12 cellular contexts compared by ENCODE assay signal in the genomic region with DNA sequence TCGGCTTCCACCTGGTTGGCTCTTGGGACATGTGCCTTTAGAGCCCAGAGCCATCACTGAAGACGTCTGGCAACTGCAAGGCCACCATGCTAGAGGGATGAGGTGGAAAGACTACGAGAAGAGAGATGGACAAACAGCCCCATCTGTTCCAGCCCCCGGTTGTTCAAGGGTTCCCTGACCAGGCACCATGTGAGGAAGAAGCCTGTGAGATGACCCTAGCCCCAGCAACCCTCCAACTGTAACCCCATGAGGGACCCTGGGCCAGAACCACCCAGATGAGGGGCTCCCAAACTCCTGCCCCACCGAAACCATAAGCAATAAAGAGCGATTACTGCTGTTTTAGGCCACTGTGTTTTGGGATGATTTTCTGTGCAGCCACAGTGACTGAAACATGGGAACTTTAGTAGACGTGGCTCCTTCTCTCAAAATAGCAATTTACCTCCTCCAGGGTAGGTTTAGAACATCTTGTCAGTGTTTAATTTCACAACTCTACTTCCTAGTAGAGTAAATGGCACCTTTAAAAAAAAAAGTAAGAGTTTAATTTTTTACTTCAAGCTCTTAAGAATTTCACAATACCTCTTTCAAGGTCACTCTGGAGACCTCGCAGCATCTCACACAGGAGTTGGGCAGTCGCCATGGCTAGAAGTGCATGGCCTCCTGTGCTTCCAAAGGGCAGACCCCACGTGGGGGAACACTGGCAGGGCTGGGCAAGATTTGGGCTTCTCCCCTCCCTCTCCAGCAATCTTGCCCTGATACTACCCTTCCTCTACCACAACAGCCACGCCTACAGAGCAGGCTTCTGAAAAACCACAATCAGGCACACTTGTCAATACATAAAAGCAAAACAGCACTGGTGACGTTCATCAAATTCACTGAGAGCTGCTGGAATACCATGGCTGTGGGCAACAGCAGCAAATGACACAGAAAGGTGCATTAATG. TPM values are rescaled to one million over a fixed set of nuclear protein-coding genes. Genes with fewer than 3 reads are reported as not detected.
DNase-seq lines count a peak whose midpoint lies in the region; ATAC-seq, FAIRE-seq and TF ChIP-seq lines count a peak whose summit lies in the region.
"Had no signal": no experiment of that assay in that cellular context is flagged by ENCODE, and none has a peak within 500 bp of the region (broad histone marks: within the 10 kb centered on the region; RNA-seq: fewer than 3 reads in every experiment).

No MANE protein-coding gene starts in this region.

- H3K27ac ChIP-seq in HepG2 (ENCODE audit: extremely low read length, insufficient read depth, low read length) (no peak overlapping the region), esophagus squamous epithelium (peak overlapping the region in 2 of 4 donors; percentile 5 to 7)
- H3K27ac ChIP-seq: A549 had no signal

- H4K20me1 ChIP-seq in HepG2 (ENCODE audit: insufficient read depth, low read length): no peaks in the 10 kb centered on the region

- no peaks in the 10 kb centered on the region for H3K4me1 ChIP-seq in HepG2 (ENCODE audit: insufficient read depth, low read length)
- H3K4me1 ChIP-seq in esophagus squamous epithelium: no peaks in the 10 kb centered on the region

- H3K36me3 ChIP-seq in HepG2 (replicated peaks in 1 of 2; ENCODE audit: control insufficient read depth in 1 of 2, insufficient read depth in 2 of 2, low read length in 2 of 2) (no peaks in the 10 kb centered on the region), esophagus squamous epithelium (no peaks in the 10 kb centered on the region)

- peaks cover 0 to 11% of the 10 kb centered on the region in 2 experiments; a peak in 1 of 5 replicates for H3K27me3 ChIP-seq in HepG2 (ENCODE audit: control insufficient read depth in 1 of 2, insufficient read depth in 2 of 2, low read length in 2 of 2)
- H3K27me3 ChIP-seq in esophagus squamous epithelium: peaks cover 0 to 6% (median 0%) of the 10 kb centered on the region in 4 donors

- FAIRE-seq in HepG2 (lab: Jason Lieb, UNC): no peak
- FAIRE-seq: A549, colon had no signal

- H3K4me3 ChIP-seq in HepG2 (replicated peaks in 1 of 3; ENCODE audit: insufficient read depth in 1 of 3, low read depth in 2 of 3, low read length in 3 of 3) (no peak overlapping the region), esophagus squamous epithelium (no peak overlapping the region)
- H3K4me3 ChIP-seq: A549 had no signal

- DNase-seq in NCI-H510A (lab: John Stamatoyannopoulos, UW) (peak; percentile 17), NCI-H510A treated with DMSO at 0.1 percent for 48 hours (lab: John Stamatoyannopoulos, UW) (no peak), activated T-helper 1 cell treated with Interleukin-2 at 50 U/mL for 16 hours (ENCODE audit: low read depth) (peak; percentile 53), HepG2 (ENCODE audit: low spot score) (no peak), superior temporal gyrus (ENCODE audit: extremely low spot score) (peak; percentile 20), esophagus squamous epithelium (lab: John Stamatoyannopoulos, UW) (no peak)
- DNase-seq: HFFc6, T1000 had no signal

- in situ Hi-C loops in HepG2 (cut with HindIII; ENCODE audit: extremely low pct_ligation_motif_present, low pct_unique_long_range_greater_than_20kb): no loop called here

- TF ChIP-seq RAD21 in HepG2 (CRISPR knock-in tag; IDR thresholded peaks at IDR 0.05): no peak

- TF ChIP-seq EP300 in HepG2 (IDR thresholded peaks at IDR 0.05; ENCODE audit: low read depth in 2 of 2, low read length in 2 of 2) (no peak), HepG2 (CRISPR knock-in tag; IDR thresholded peaks at IDR 0.05; ENCODE audit: borderline replicate concordance) (no peak)

- TF ChIP-seq POLR2A in HepG2 (IDR thresholded peaks at IDR 0.05; ENCODE audit: insufficient read depth in 1 of 2, low read depth in 2 of 2, low read length in 2 of 2) (no peak), esophagus squamous epithelium (IDR thresholded peaks at IDR 0.05) (no peak)

- ATAC-seq in HepG2 (no peak), HG03045 (IDR thresholded peaks at IDR 0.05; ENCODE audit: unreplicated experiment) (no peak), HG03565 (IDR thresholded peaks at IDR 0.05; ENCODE audit: unreplicated experiment) (no peak)
- ATAC-seq: A549 had no signal

- BruUV-seq in HepG2 (replicated peaks; lab: Mats Ljungman, UMichigan): no TSS peak

- POLR2A ChIA-PET in HepG2 (lab: Yijun Ruan, JAX): no interaction called here

- H3K4me2 ChIP-seq in HepG2 (ENCODE audit: low read depth, low read length): no peak overlapping the region
- H3K4me2 ChIP-seq: A549 had no signal

- H3K79me2 ChIP-seq in HepG2 (ENCODE audit: insufficient read depth, low read length): no peaks in the 10 kb centered on the region

- intact Hi-C loops in HepG2 (cut with micrococcal nuclease; ENCODE audit: unreplicated experiment): no loop called here
- intact Hi-C loops in esophagus squamous epithelium (cut with DNase I): no loop called here

- H3K9ac ChIP-seq in HepG2 (ENCODE audit: insufficient read depth, low read depth, low read length): no peak overlapping the region

- no peak for TF ChIP-seq CTCF in HepG2 (CRISPR knock-in tag; IDR thresholded peaks at IDR 0.05)
- TF ChIP-seq CTCF in esophagus squamous epithelium (IDR thresholded peaks at IDR 0.05): no peak

- H3K9me3 ChIP-seq in HepG2 (ENCODE audit: low read length) (no peaks in the 10 kb centered on the region), esophagus squamous epithelium (no peaks in the 10 kb centered on the region)
- H3K9me3 ChIP-seq: A549 had no signal

- 22% methylated on average over 12 of the region's 12 CpGs for WGBS in HepG2 (ENCODE audit: low lambda C conversion rate)
- 50 to 67% methylated on average over 9 to 10 of the region's 12 CpGs for WGBS in esophagus squamous epithelium, 2 donors

- no peak overlapping the region for H2AFZ ChIP-seq in HepG2 (ENCODE audit: low read length)

- CTCF ChIA-PET in HepG2 (lab: Yijun Ruan, JAX; ENCODE audit: low intra/inter-chr PET ratio, low total read pairs): no interaction called here

TF ChIP-seq in HepG2, 621 proteins besides CTCF, POLR2A, EP300 and RAD21:
- TF ChIP-seq, protein P1, sequence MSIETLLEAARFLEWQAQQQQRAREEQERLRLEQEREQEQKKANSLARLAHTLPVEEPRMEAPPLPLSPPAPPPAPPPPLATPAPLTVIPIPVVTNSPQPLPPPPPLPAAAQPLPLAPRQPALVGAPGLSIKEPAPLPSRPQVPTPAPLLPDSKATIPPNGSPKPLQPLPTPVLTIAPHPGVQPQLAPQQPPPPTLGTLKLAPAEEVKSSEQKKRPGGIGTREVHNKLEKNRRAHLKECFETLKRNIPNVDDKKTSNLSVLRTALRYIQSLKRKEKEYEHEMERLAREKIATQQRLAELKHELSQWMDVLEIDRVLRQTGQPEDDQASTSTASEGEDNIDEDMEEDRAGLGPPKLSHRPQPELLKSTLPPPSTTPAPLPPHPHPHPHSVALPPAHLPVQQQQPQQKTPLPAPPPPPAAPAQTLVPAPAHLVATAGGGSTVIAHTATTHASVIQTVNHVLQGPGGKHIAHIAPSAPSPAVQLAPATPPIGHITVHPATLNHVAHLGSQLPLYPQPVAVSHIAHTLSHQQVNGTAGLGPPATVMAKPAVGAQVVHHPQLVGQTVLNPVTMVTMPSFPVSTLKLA (IDR thresholded peaks at IDR 0.05): peak; percentile 23; the same call in 1 of the 2 replicates
- TF ChIP-seq, protein P2, sequence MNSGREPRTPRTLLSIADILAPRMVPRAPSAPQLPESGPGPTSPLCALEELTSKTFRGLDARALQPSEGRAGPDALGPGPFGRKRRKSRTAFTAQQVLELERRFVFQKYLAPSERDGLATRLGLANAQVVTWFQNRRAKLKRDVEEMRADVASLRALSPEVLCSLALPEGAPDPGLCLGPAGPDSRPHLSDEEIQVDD (CRISPR knock-in tag; IDR thresholded peaks at IDR 0.05; ENCODE audit: borderline replicate concordance): no peak

RNA-seq across cellular contexts. Expression of gene TMEM163, which starts 48.8 kb away (rescaled TPM):
- total RNA-seq in HepG2 (2016; rRNA removed; fragmentation: Illumina TruSeq; extraction: Trizol): not detected in 2 replicates
- not detected in 2 replicates for total RNA-seq in HepG2 (2016; cell fraction: cytosol; rRNA removed; fragmentation: Illumina TruSeq; extraction: Trizol; ENCODE audit: low read depth)
- total RNA-seq in HepG2 (2016; cell fraction: insoluble cytoplasmic fraction; rRNA removed; fragmentation: Illumina TruSeq; extraction: Trizol): not detected in 2 replicates
- not detected in 2 replicates for total RNA-seq in HepG2 (2016; cell fraction: membrane; rRNA removed; fragmentation: Illumina TruSeq; extraction: Trizol)
- total RNA-seq in HepG2 (2016; cell fraction: nucleus; rRNA removed; fragmentation: Illumina TruSeq; extraction: Trizol): not detected in 2 replicates
- polyA plus RNA-seq in HepG2 (2011; rRNA removed): 0.05 TPM in 1 of 2 replicates, not detected in the other
- not detected in 2 replicates for polyA plus RNA-seq in HepG2 (2011; cell fraction: cytosol; rRNA removed)
- not detected in 2 replicates for polyA plus RNA-seq in HepG2 (2011; cell fraction: nucleus; rRNA removed)
- 0.09 TPM in 1 of 2 replicates, not detected in the other for polyA plus RNA-seq in HepG2 (2012)
- polyA plus RNA-seq in HepG2 (2016; cell fraction: cytosol; fragmentation: Illumina TruSeq; extraction: Trizol; ENCODE audit: low read depth): not detected in 2 replicates
- polyA plus RNA-seq in HepG2 (2016; cell fraction: insoluble cytoplasmic fraction; fragmentation: Illumina TruSeq; extraction: Trizol; ENCODE audit: low read depth): not detected in 2 replicates
- not detected in 2 replicates for polyA plus RNA-seq in HepG2 (2016; cell fraction: membrane; fragmentation: Illumina TruSeq; extraction: Trizol; ENCODE audit: low read depth)
- polyA plus RNA-seq in HepG2 (2016; cell fraction: nucleus; fragmentation: Illumina TruSeq; extraction: Trizol; ENCODE audit: insufficient read depth, low read depth): not detected in 2 replicates
- polyA minus RNA-seq in HepG2 (2011; rRNA and poly(A)+ RNA removed; ENCODE audit: low replicate concordance): not detected in 2 replicates
- polyA minus RNA-seq in HepG2 (2011; cell fraction: cytosol; rRNA and poly(A)+ RNA removed): not detected in 2 replicates
- polyA minus RNA-seq in HepG2 (2011; cell fraction: nucleus; rRNA and poly(A)+ RNA removed): not detected in 2 replicates
- total RNA-seq in esophagus squamous epithelium: under 1 TPM in 3 of 4 donors, not detected in 1; 0.09 to 0.19 (median 0.12) TPM
- total RNA-seq: HFFc6 had no signal
- polyA plus RNA-seq: A549 had no signal

Comparison
In these comparisons a context has a peak if more than half of its experiments do, and no peak if none do; other contexts are left out.
1. DNase-seq: peak in NCI-H510A (single experiment), activated T-helper 1 cell treated with Interleukin-2 at 50 U/mL for 16 hours (single experiment) and superior temporal gyrus (single experiment); none in NCI-H510A treated with DMSO at 0.1 percent for 48 hours (single experiment), HepG2 (single experiment) and esophagus squamous epithelium (single experiment).